Comparison of ENCODE assay signal across 1 cellular context in the genomic region with DNA sequence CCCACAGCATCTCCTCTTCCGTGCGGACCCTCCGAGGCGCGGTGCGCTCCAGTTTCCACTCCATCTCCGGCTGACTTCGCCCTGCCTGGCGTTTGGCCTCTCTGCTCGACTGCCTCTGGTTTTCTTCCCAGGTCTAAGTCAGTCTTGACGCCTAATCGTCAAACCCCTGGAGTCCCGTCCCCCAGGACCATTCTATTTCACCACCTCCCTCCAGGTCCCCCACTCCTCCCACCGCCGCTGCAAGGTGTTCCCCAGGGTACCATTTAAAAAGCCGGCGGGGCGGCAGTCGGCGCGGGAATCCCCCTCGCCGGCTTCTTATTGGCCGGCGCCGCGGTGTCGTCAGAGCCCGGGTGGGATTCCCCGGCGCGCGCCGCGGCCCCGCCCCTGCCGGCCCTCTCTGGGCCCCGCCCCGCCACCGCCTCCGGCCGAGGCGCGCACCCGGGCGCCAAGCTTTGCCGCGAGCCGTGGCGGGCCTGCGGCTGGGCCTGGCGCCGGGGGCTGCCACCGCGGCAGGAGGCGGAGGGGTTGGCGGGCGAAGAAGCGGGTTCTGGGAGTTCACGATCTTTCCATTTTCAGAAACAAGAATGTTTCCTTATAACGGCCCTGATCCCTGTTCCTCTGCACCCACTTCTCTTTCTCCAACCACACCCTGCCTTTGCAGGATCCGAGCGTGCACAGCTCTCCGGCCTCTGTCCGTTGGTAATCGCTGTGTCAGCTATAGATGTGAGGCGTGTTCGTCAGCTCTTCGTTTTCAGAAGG.
TF ChIP-seq lines count a peak whose summit lies in the region.

Gene CDC20B, minus strand, starts transcription at position 241 of the 759 bp plus-strand sequence. Its CDS starts 177 bp downstream, at position 64.

TF ChIP-seq in GM23338, 12 proteins besides CTCF, POLR2A, EP300 and RAD21 (continued from another document):
- TF ChIP-seq ZNF462 (CRISPR knock-in tag; IDR thresholded peaks at IDR 0.05), result no peak
- TF ChIP-seq ETS1 (IDR thresholded peaks at IDR 0.05), result no peak
- TF ChIP-seq REST (IDR thresholded peaks at IDR 0.05; ENCODE audit: unreplicated experiment), result no peak
TF ChIP-seq in GM23338: peak in this region for 2.
